In genomic region chr14:57273236-57273635, GRCh38 we compare ENCODE assay signal across 34 cellular contexts.
"Had no signal": no experiment of that assay in that cellular context is flagged by ENCODE, and none has a peak within 500 bp of the region (broad histone marks: within the 10 kb centered on the region; RNA-seq: fewer than 3 reads in every experiment).

No MANE protein-coding gene starts in this region.

- H3K9me3 Mint-ChIP-seq: T-cell had no signal

- H3K4me3 ChIP-seq: PC-9, SJCRH30, SK-N-MC had no signal

- ATAC-seq: Panc1, Right ventricle myocardium inferior, SK-N-SH treated with all-trans-retinoic acid at 6 μM for 48 hours, T-cell had no signal

- FAIRE-seq: RCC 7860 had no signal

- DNase-seq: Kasumi-1, MM.1S, NCI-H1048, NCI-H1092 treated with DMSO at 0.1 percent for 48 hours, NCI-H1105 treated with DMSO at 0.1 percent for 48 hours, NCI-H1417, NCI-H1436, NCI-H146, NCI-H1694, NCI-H187, NCI-H1930, NCI-H2029 treated with DMSO at 0.1 percent for 48 hours, NCI-H2081 treated with DMSO at 0.1 percent for 48 hours, NCI-H2107, NCI-H2171, NCI-H226, NCI-H446 treated with DMSO at 0.1 percent for 48 hours, NCI-H510A, NCI-H524, NCI-H526, NCI-H69, NCI-H748 treated with DMSO at 0.1 percent for 48 hours, NCI-H82, PC-9, SHP77, SIG-M5, SJCRH30, T-cell had no signal

- H3K27me3 ChIP-seq: SJCRH30 had no signal

- H3K27ac Mint-ChIP-seq: T-cell had no signal

- H3K27me3 Mint-ChIP-seq: T-cell had no signal

- H3K4me1 ChIP-seq: SJCRH30 had no signal

- H3K27ac ChIP-seq: PC-9, RWPE1, SJCRH30, SK-N-MC had no signal

- H2AFZ ChIP-seq: PC-9 had no signal

- H3K4me2 ChIP-seq: PC-9 had no signal

- H3K9me3 ChIP-seq: SJCRH30 had no signal

- H3K4me3 Mint-ChIP-seq: T-cell had no signal
